In the genomic region with DNA sequence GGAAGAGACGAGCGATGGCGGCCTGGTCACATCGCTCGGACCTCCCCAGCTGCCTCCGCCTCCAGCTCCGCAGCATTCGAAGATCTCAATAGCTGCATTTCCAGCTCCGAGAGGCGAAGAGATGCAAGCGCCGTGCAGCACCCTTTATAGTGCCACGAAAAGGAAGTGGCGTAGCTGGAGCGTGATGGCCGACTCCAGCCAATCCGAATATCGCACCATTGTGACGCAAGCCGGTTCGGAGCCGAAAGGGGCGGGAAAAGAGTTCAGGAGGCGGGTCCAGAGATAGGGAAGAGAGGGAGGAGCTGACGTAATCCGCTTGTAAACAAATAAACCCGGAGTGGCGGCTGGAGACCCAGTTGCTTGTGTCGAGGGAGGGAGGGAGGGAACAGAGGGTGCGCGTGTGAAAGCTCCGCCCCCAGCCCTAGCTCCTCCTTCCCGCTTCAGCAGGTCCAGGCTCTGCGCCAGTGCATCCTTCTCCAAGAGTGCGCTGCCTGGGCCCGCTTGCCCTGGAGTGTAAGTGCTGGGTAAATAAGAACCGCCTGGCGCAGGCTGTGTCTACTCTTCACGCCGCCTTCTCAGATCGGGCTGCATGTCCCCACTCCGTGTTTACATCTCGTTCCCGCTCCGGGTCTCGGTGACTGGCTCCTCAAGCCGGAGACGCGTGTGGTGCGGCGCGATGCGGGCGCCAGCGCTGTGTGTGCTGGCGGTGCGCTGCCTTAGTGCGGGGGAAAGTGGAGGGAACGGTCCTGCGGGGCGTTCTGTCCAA, we compare ENCODE assay signal across 1 cellular context.
A peak's percentile ranks its signal among the peaks of the same experiment; 100 is the strongest.
TF ChIP-seq lines count a peak whose summit lies in the region.

A gene with protein sequence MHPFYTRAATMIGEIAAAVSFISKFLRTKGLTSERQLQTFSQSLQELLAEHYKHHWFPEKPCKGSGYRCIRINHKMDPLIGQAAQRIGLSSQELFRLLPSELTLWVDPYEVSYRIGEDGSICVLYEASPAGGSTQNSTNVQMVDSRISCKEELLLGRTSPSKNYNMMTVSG (minus strand): TSS at position 116 of the 766 bp plus-strand sequence. CDS start 311 bp downstream, outside the sequence.

TF ChIP-seq in K562, 482 proteins besides CTCF, POLR2A, EP300 and RAD21 (continued from another document and continues in another):
- TF ChIP-seq, protein P1, sequence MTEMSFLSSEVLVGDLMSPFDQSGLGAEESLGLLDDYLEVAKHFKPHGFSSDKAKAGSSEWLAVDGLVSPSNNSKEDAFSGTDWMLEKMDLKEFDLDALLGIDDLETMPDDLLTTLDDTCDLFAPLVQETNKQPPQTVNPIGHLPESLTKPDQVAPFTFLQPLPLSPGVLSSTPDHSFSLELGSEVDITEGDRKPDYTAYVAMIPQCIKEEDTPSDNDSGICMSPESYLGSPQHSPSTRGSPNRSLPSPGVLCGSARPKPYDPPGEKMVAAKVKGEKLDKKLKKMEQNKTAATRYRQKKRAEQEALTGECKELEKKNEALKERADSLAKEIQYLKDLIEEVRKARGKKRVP (CRISPR knock-in tag; IDR thresholded peaks at IDR 0.05) = peak; percentile 43; the same call in 1 of the 2 replicates
- TF ChIP-seq CREM (IDR thresholded peaks at IDR 0.05; ENCODE audit: low read depth) (peak; percentile 97), FOXM1 (IDR thresholded peaks at IDR 0.05; ENCODE audit: low read depth) (no peak), FOXM1 (CRISPR knock-in tag; IDR thresholded peaks at IDR 0.05; ENCODE audit: low read depth) (0 out of 2 replicates have a peak, but pooled peaks have one; percentile 26), RNF2 (IDR thresholded peaks at IDR 0.05) (peak; percentile 66), ERF (CRISPR knock-in tag; IDR thresholded peaks at IDR 0.05) (no peak), THRAP3 (IDR thresholded peaks at IDR 0.05; ENCODE audit: borderline replicate concordance) (no peak), IFI16 (CRISPR knock-in tag; IDR thresholded peaks at IDR 0.05) (no peak), KLF13 (tag; IDR thresholded peaks at IDR 0.05; ENCODE audit: borderline replicate concordance, low read depth) (0 out of 2 replicates have a peak, but pooled peaks have one; percentile 21), ZNF436 (CRISPR knock-in tag; IDR thresholded peaks at IDR 0.05) (peak; percentile 38; the same call in 1 of the 2 replicates), MYNN (IDR thresholded peaks at IDR 0.05) (no peak), MYNN (CRISPR knock-in tag; IDR thresholded peaks at IDR 0.05) (no peak), ZC3H11A (IDR thresholded peaks at IDR 0.05; ENCODE audit: low read depth, low read length) (peak; percentile 70; the same call in 1 of the 2 replicates), HCFC1 (IDR thresholded peaks at IDR 0.05; ENCODE audit: low read depth, low read length) (no peak; the same call in 1 of the 2 replicates), EP400 (IDR thresholded peaks at IDR 0.05) (peak; percentile 64), NFRKB (IDR thresholded peaks at IDR 0.05; ENCODE audit: low read depth) (peak; percentile 26; the same call in 1 of the 2 replicates), PHF21A (IDR thresholded peaks at IDR 0.05; ENCODE audit: borderline replicate concordance, low read depth) (no peak), ZNF696 (CRISPR knock-in tag; conservative IDR thresholded peaks at IDR 0.05) (no peak), HDAC8 (tag; IDR thresholded peaks at IDR 0.05) (no peak), SETDB1 (IDR thresholded peaks at IDR 0.05; ENCODE audit: low read length) (no peak), PML (IDR thresholded peaks at IDR 0.05; ENCODE audit: low read length) (peak; percentile 97), CHCHD3 (CRISPR knock-in tag; IDR thresholded peaks at IDR 0.05) (no peak), SMAD3 (CRISPR knock-in tag; conservative IDR thresholded peaks at IDR 0.05) (0 out of 2 replicates have a peak, but pooled peaks have one; percentile 38), ETS2 (tag; IDR thresholded peaks at IDR 0.05; ENCODE audit: borderline replicate concordance, poor library complexity, severe bottlenecking) (no peak), ADNP (tag; IDR thresholded peaks at IDR 0.05) (no peak)
- TF ChIP-seq, protein P2, sequence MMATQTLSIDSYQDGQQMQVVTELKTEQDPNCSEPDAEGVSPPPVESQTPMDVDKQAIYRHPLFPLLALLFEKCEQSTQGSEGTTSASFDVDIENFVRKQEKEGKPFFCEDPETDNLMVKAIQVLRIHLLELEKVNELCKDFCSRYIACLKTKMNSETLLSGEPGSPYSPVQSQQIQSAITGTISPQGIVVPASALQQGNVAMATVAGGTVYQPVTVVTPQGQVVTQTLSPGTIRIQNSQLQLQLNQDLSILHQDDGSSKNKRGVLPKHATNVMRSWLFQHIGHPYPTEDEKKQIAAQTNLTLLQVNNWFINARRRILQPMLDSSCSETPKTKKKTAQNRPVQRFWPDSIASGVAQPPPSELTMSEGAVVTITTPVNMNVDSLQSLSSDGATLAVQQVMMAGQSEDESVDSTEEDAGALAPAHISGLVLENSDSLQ (IDR thresholded peaks at IDR 0.05) = peak; percentile 91
- TF ChIP-seq, protein P3, sequence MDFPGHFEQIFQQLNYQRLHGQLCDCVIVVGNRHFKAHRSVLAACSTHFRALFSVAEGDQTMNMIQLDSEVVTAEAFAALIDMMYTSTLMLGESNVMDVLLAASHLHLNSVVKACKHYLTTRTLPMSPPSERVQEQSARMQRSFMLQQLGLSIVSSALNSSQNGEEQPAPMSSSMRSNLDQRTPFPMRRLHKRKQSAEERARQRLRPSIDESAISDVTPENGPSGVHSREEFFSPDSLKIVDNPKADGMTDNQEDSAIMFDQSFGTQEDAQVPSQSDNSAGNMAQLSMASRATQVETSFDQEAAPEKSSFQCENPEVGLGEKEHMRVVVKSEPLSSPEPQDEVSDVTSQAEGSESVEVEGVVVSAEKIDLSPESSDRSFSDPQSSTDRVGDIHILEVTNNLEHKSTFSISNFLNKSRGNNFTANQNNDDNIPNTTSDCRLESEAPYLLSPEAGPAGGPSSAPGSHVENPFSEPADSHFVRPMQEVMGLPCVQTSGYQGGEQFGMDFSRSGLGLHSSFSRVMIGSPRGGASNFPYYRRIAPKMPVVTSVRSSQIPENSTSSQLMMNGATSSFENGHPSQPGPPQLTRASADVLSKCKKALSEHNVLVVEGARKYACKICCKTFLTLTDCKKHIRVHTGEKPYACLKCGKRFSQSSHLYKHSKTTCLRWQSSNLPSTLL (IDR thresholded peaks at IDR 0.05) = no peak
- TF ChIP-seq, protein P4, sequence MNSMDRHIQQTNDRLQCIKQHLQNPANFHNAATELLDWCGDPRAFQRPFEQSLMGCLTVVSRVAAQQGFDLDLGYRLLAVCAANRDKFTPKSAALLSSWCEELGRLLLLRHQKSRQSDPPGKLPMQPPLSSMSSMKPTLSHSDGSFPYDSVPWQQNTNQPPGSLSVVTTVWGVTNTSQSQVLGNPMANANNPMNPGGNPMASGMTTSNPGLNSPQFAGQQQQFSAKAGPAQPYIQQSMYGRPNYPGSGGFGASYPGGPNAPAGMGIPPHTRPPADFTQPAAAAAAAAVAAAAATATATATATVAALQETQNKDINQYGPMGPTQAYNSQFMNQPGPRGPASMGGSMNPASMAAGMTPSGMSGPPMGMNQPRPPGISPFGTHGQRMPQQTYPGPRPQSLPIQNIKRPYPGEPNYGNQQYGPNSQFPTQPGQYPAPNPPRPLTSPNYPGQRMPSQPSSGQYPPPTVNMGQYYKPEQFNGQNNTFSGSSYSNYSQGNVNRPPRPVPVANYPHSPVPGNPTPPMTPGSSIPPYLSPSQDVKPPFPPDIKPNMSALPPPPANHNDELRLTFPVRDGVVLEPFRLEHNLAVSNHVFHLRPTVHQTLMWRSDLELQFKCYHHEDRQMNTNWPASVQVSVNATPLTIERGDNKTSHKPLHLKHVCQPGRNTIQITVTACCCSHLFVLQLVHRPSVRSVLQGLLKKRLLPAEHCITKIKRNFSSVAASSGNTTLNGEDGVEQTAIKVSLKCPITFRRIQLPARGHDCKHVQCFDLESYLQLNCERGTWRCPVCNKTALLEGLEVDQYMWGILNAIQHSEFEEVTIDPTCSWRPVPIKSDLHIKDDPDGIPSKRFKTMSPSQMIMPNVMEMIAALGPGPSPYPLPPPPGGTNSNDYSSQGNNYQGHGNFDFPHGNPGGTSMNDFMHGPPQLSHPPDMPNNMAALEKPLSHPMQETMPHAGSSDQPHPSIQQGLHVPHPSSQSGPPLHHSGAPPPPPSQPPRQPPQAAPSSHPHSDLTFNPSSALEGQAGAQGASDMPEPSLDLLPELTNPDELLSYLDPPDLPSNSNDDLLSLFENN (IDR thresholded peaks at IDR 0.05; ENCODE audit: low read depth in 2 of 2, low read length in 2 of 2) = peak in 1 of 2 experiments; percentile 92; a peak in 2 of 4 replicates
- TF ChIP-seq, protein P5, sequence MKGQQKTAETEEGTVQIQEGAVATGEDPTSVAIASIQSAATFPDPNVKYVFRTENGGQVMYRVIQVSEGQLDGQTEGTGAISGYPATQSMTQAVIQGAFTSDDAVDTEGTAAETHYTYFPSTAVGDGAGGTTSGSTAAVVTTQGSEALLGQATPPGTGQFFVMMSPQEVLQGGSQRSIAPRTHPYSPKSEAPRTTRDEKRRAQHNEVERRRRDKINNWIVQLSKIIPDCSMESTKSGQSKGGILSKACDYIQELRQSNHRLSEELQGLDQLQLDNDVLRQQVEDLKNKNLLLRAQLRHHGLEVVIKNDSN (CRISPR knock-in tag; IDR thresholded peaks at IDR 0.05) = peak; percentile 47; the same call in 1 of the 2 replicates
- TF ChIP-seq, protein P6, sequence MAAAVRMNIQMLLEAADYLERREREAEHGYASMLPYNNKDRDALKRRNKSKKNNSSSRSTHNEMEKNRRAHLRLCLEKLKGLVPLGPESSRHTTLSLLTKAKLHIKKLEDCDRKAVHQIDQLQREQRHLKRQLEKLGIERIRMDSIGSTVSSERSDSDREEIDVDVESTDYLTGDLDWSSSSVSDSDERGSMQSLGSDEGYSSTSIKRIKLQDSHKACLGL (CRISPR knock-in tag; IDR thresholded peaks at IDR 0.05; ENCODE audit: borderline replicate concordance, poor library complexity, severe bottlenecking) = no peak
- TF ChIP-seq, protein P7, sequence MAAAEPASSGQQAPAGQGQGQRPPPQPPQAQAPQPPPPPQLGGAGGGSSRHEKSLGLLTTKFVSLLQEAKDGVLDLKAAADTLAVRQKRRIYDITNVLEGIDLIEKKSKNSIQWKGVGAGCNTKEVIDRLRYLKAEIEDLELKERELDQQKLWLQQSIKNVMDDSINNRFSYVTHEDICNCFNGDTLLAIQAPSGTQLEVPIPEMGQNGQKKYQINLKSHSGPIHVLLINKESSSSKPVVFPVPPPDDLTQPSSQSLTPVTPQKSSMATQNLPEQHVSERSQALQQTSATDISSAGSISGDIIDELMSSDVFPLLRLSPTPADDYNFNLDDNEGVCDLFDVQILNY (CRISPR knock-in tag; IDR thresholded peaks at IDR 0.05) = no peak
- TF ChIP-seq, protein P8, sequence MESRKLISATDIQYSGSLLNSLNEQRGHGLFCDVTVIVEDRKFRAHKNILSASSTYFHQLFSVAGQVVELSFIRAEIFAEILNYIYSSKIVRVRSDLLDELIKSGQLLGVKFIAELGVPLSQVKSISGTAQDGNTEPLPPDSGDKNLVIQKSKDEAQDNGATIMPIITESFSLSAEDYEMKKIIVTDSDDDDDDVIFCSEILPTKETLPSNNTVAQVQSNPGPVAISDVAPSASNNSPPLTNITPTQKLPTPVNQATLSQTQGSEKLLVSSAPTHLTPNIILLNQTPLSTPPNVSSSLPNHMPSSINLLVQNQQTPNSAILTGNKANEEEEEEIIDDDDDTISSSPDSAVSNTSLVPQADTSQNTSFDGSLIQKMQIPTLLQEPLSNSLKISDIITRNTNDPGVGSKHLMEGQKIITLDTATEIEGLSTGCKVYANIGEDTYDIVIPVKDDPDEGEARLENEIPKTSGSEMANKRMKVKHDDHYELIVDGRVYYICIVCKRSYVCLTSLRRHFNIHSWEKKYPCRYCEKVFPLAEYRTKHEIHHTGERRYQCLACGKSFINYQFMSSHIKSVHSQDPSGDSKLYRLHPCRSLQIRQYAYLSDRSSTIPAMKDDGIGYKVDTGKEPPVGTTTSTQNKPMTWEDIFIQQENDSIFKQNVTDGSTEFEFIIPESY (CRISPR knock-in tag; IDR thresholded peaks at IDR 0.05) = no peak
- TF ChIP-seq, protein P9, sequence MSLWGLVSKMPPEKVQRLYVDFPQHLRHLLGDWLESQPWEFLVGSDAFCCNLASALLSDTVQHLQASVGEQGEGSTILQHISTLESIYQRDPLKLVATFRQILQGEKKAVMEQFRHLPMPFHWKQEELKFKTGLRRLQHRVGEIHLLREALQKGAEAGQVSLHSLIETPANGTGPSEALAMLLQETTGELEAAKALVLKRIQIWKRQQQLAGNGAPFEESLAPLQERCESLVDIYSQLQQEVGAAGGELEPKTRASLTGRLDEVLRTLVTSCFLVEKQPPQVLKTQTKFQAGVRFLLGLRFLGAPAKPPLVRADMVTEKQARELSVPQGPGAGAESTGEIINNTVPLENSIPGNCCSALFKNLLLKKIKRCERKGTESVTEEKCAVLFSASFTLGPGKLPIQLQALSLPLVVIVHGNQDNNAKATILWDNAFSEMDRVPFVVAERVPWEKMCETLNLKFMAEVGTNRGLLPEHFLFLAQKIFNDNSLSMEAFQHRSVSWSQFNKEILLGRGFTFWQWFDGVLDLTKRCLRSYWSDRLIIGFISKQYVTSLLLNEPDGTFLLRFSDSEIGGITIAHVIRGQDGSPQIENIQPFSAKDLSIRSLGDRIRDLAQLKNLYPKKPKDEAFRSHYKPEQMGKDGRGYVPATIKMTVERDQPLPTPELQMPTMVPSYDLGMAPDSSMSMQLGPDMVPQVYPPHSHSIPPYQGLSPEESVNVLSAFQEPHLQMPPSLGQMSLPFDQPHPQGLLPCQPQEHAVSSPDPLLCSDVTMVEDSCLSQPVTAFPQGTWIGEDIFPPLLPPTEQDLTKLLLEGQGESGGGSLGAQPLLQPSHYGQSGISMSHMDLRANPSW (CRISPR knock-in tag; IDR thresholded peaks at IDR 0.05) = no peak
- TF ChIP-seq, protein P10, sequence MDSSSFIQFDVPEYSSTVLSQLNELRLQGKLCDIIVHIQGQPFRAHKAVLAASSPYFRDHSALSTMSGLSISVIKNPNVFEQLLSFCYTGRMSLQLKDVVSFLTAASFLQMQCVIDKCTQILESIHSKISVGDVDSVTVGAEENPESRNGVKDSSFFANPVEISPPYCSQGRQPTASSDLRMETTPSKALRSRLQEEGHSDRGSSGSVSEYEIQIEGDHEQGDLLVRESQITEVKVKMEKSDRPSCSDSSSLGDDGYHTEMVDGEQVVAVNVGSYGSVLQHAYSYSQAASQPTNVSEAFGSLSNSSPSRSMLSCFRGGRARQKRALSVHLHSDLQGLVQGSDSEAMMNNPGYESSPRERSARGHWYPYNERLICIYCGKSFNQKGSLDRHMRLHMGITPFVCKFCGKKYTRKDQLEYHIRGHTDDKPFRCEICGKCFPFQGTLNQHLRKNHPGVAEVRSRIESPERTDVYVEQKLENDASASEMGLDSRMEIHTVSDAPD (CRISPR knock-in tag; IDR thresholded peaks at IDR 0.05) = no peak
- TF ChIP-seq, protein P11, sequence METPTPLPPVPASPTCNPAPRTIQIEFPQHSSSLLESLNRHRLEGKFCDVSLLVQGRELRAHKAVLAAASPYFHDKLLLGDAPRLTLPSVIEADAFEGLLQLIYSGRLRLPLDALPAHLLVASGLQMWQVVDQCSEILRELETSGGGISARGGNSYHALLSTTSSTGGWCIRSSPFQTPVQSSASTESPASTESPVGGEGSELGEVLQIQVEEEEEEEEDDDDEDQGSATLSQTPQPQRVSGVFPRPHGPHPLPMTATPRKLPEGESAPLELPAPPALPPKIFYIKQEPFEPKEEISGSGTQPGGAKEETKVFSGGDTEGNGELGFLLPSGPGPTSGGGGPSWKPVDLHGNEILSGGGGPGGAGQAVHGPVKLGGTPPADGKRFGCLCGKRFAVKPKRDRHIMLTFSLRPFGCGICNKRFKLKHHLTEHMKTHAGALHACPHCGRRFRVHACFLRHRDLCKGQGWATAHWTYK (CRISPR knock-in tag; IDR thresholded peaks at IDR 0.05) = peak; percentile 67; the same call in 1 of the 2 replicates
